ENCODE assay signal across 12 cellular contexts in genomic region chr5:176359658-176360057, GRCh38. TPM values are rescaled to one million over a fixed set of nuclear protein-coding genes. Genes with fewer than 3 reads are reported as not detected.
A peak's percentile ranks its signal among the peaks of the same experiment; 100 is the strongest.
DNase-seq lines count a peak whose midpoint lies in the region; ATAC-seq and TF ChIP-seq lines count a peak whose summit lies in the region.
"Had no signal": no experiment of that assay in that cellular context is flagged by ENCODE, and none has a peak within 500 bp of the region (broad histone marks: within the 10 kb centered on the region; RNA-seq: fewer than 3 reads in every experiment).

No MANE protein-coding gene starts in this region.

- H3K27me3 ChIP-seq in breast epithelium (no peaks in the 10 kb centered on the region), right cardiac atrium (ENCODE audit: control insufficient read depth, insufficient read depth) (no peaks in the 10 kb centered on the region)
- H3K27me3 ChIP-seq: esophagus muscularis mucosa had no signal

- ATAC-seq in WTC11 (no peak), right cardiac atrium (no peak)
- no peak for ATAC-seq in stimulated activated naive CD8-positive, alpha-beta T cell treated with anti-CD3 and anti-CD28 coated beads, Interleukin-15, amount 100 ng/mL, for 72 hours

- H3K4me1 ChIP-seq in breast epithelium (no peaks in the 10 kb centered on the region), right cardiac atrium (ENCODE audit: control insufficient read depth, insufficient read depth, low read length) (no peaks in the 10 kb centered on the region)

- H3K27ac Mint-ChIP-seq in MCF 10A (ENCODE audit: low read depth, unreplicated experiment) (peak overlapping the region; percentile 29), WTC11 (no peak overlapping the region; the same call in 1 of the 2 replicates)
- H3K27ac Mint-ChIP-seq in stimulated activated naive CD8-positive, alpha-beta T cell treated with anti-CD3 and anti-CD28 coated beads, Interleukin-15, amount 100 ng/mL, for 72 hours: no peak overlapping the region

- H3K4me3 ChIP-seq in breast epithelium (no peak overlapping the region), fibroblast of mammary gland (ENCODE audit: control insufficient read depth, low read depth, low read length) (no peak overlapping the region), right cardiac atrium (ENCODE audit: low read length) (no peak overlapping the region)

- TSS peak; percentile 1 for BruUV-seq in MCF 10A (replicated peaks; lab: Mats Ljungman, UMichigan)

- in situ Hi-C loops in G401 (cut with HindIII; ENCODE audit: low sequenced_read_pairs): no loop called here

- intact Hi-C loops in MCF 10A (cut with micrococcal nuclease): loop anchor here (2.0 to 5.0 kb wide), 2 partner anchors 55 to 88 kb away; partner anchors contain the start of gene FAF2
- intact Hi-C loops in breast epithelium (cut with DNase I; ENCODE audit: low total_unique reads): no loop called here
- intact Hi-C loops in right cardiac atrium (cut with DNase I): no loop called here

- POLR2A ChIA-PET in MCF 10A (lab: Yijun Ruan, JAX): interaction anchor here (1.0 to 3.0 kb wide), 7 partner anchors 11 to 107 kb away, joined by 3 to 8 read pairs (median 5); partner anchors contain the start of genes FAF2, HIGD2A and NOP16
- POLR2A ChIA-PET in WTC11 (lab: Charles Lee): interaction anchor here (0.6 kb wide), 1 partner anchor 864 kb away, joined by 4 read pairs; no protein-coding TSS in a partner anchor

- H3K27me3 Mint-ChIP-seq in MCF 10A (ENCODE audit: insufficient read depth, unreplicated experiment) (no peaks in the 10 kb centered on the region), WTC11 (ENCODE audit: low read depth) (peaks cover 33% of the 10 kb centered on the region)
- no peaks in the 10 kb centered on the region for H3K27me3 Mint-ChIP-seq in stimulated activated naive CD8-positive, alpha-beta T cell treated with anti-CD3 and anti-CD28 coated beads, Interleukin-15, amount 100 ng/mL, for 72 hours

- DNase-seq in MCF 10A (ENCODE audit: unreplicated experiment) (no peak), breast epithelium (ENCODE audit: low spot score in 2 of 2) (no peak), WTC11 (ENCODE audit: low spot score) (no peak), fibroblast of mammary gland (ENCODE audit: low read depth) (peak; percentile 62), G401 (ENCODE audit: low spot score) (no peak), right cardiac atrium (no peak), AG08395 (ENCODE audit: low spot score) (no peak)
- no peak for DNase-seq in stimulated activated naive CD8-positive, alpha-beta T cell treated with anti-CD3 and anti-CD28 coated beads, Interleukin-15, amount 100 ng/mL, for 72 hours
- DNase-seq: activated gamma-delta T cell, midbrain had no signal

- H3K36me3 ChIP-seq in breast epithelium: no peaks in the 10 kb centered on the region

- H3K9me3 Mint-ChIP-seq in MCF 10A (ENCODE audit: unreplicated experiment) (no peaks in the 10 kb centered on the region), WTC11 (no peaks in the 10 kb centered on the region)
- no peaks in the 10 kb centered on the region for H3K9me3 Mint-ChIP-seq in stimulated activated naive CD8-positive, alpha-beta T cell treated with anti-CD3 and anti-CD28 coated beads, Interleukin-15, amount 100 ng/mL, for 72 hours

- H3K4me1 Mint-ChIP-seq in MCF 10A (ENCODE audit: insufficient read depth, unreplicated experiment): peaks cover 18% of the 10 kb centered on the region
- peaks cover 9% of the 10 kb centered on the region for H3K4me1 Mint-ChIP-seq in WTC11
- H3K4me1 Mint-ChIP-seq in stimulated activated naive CD8-positive, alpha-beta T cell treated with anti-CD3 and anti-CD28 coated beads, Interleukin-15, amount 100 ng/mL, for 72 hours: peaks cover 43% of the 10 kb centered on the region

- CTCF ChIA-PET in MCF 10A (lab: Yijun Ruan, JAX) (interaction anchor here (0.9 to 1.6 kb wide), 4 partner anchors 88 to 630 kb away, joined by 3 to 6 read pairs (median 3); partner anchors contain the start of gene FAF2), WTC11 (lab: Charles Lee) (interaction anchor here (0.6 to 0.7 kb wide), 2 partner anchors 46 to 485 kb away, joined by 3 to 4 read pairs; no protein-coding TSS in a partner anchor)

- WGBS in right cardiac atrium: 63% methylated on average over 4 of the region's 4 CpGs

- H3K36me3 Mint-ChIP-seq in MCF 10A (ENCODE audit: insufficient read depth, unreplicated experiment): peaks cover 35% of the 10 kb centered on the region
- H3K36me3 Mint-ChIP-seq in WTC11: peaks cover 30% of the 10 kb centered on the region

- TF ChIP-seq CTCF in MCF 10A (IDR thresholded peaks at IDR 0.05; ENCODE audit: unreplicated experiment) (no peak), breast epithelium (IDR thresholded peaks at IDR 0.05) (no peak), WTC11 (IDR thresholded peaks at IDR 0.05) (no peak), fibroblast of mammary gland (conservative IDR thresholded peaks at IDR 0.05; ENCODE audit: control insufficient read depth, insufficient read depth, low read depth, low read length) (no peak)

- H3K27ac ChIP-seq in breast epithelium (no peak overlapping the region), right cardiac atrium (ENCODE audit: low read length) (no peak overlapping the region)
- H3K27ac ChIP-seq: esophagus muscularis mucosa, thoracic aorta had no signal

- peak overlapping the region; percentile 98 for H3K4me3 Mint-ChIP-seq in MCF 10A (ENCODE audit: unreplicated experiment)
- peak overlapping the region; percentile 97 for H3K4me3 Mint-ChIP-seq in WTC11
- peak overlapping the region; percentile 45 to 77 for H3K4me3 Mint-ChIP-seq in stimulated activated naive CD8-positive, alpha-beta T cell treated with anti-CD3 and anti-CD28 coated beads, Interleukin-15, amount 100 ng/mL, for 72 hours

- no peaks in the 10 kb centered on the region for H3K9me3 ChIP-seq in breast epithelium
- no peaks in the 10 kb centered on the region for H3K9me3 ChIP-seq in right cardiac atrium (ENCODE audit: control insufficient read depth, low read length)
- H3K9me3 ChIP-seq: esophagus muscularis mucosa, thoracic aorta had no signal

- TF ChIP-seq POLR2A in breast epithelium (IDR thresholded peaks at IDR 0.05): no peak

TF ChIP-seq in WTC11, 78 proteins besides CTCF, POLR2A, EP300 and RAD21 (continues in another document):
- no peak for TF ChIP-seq JAZF1 (CRISPR knock-in tag; IDR thresholded peaks at IDR 0.05)
- no peak for TF ChIP-seq FOXP1 (CRISPR knock-in tag; IDR thresholded peaks at IDR 0.05; ENCODE audit: borderline replicate concordance)
- no peak for TF ChIP-seq ARID4B (CRISPR knock-in tag; IDR thresholded peaks at IDR 0.05; ENCODE audit: borderline replicate concordance)

RNA-seq across cellular contexts. Expression of gene KIAA1191, which starts 1.9 kb away (rescaled TPM):
- 83.8 and 92.0 TPM in 2 replicates for total RNA-seq in MCF 10A (2022)
- total RNA-seq in breast epithelium: 100 to 1,000 TPM in 1 of 3 donors, 10 to 100 TPM in 2; 82.2 to 102 (median 90.7) TPM
- total RNA-seq in WTC11 (2021): 92.7 to 111 TPM (median 103 TPM) in 3 replicates
- 112 and 117 TPM in 2 replicates for total RNA-seq in G401 (2014; rRNA removed; shearing (Covaris generic))
- 10 to 100 TPM; 92.6 to 99.7 (median 97.9) TPM for total RNA-seq in right cardiac atrium
- polyA plus RNA-seq in right cardiac atrium: 70.5 TPM

RNA-seq across cellular contexts. Expression of gene ARL10, which starts 5.6 kb away (rescaled TPM):
- total RNA-seq in MCF 10A (2022) (1.1 and 1.3 TPM in 2 replicates), breast epithelium (10 to 100 TPM in 1 of 3 donors, 1 to 10 TPM in 2; 5.6 to 17.7 (median 6.6) TPM), WTC11 (2021) (6.8 to 11.4 TPM (median 10.9 TPM) in 3 replicates), right cardiac atrium (1 to 10 TPM; 5.1 to 9.7 (median 8.5) TPM)
- total RNA-seq in G401 (2014; rRNA removed; shearing (Covaris generic)): 0.03 TPM in 1 of 2 replicates, not detected in the other
- polyA plus RNA-seq in right cardiac atrium: 5.6 TPM

RNA-seq across cellular contexts. Expression of gene NOP16, which starts 28.7 kb away (rescaled TPM):
- total RNA-seq in MCF 10A (2022) (90.9 and 134 TPM in 2 replicates), breast epithelium (10 to 100 TPM in 2 of 3 donors, 1 to 10 TPM in 1; 8.5 to 13.8 (median 12.4) TPM), WTC11 (2021) (51.7 to 57.7 TPM (median 52.1 TPM) in 3 replicates), right cardiac atrium (10 to 100 TPM; 16.6 to 23.3 (median 17.9) TPM)
- 44.4 and 47.9 TPM in 2 replicates for total RNA-seq in G401 (2014; rRNA removed; shearing (Covaris generic))
- polyA plus RNA-seq in right cardiac atrium: 28.8 TPM

RNA-seq across cellular contexts. Expression of gene HIGD2A, which starts 28.9 kb away (rescaled TPM):
- 167 and 196 TPM in 2 replicates for total RNA-seq in MCF 10A (2022)
- total RNA-seq in breast epithelium: 100 to 1,000 TPM in 1 of 3 donors, 10 to 100 TPM in 2; 68.5 to 134 (median 80.2) TPM
- 98.2 to 112 TPM (median 108 TPM) in 3 replicates for total RNA-seq in WTC11 (2021)
- total RNA-seq in G401 (2014; rRNA removed; shearing (Covaris generic)): 119 and 175 TPM in 2 replicates
- total RNA-seq in right cardiac atrium: 100 to 1,000 TPM; 164 to 215 (median 180) TPM
- polyA plus RNA-seq in right cardiac atrium: 349 TPM

RNA-seq across cellular contexts. Expression of gene CLTB, which starts 56.7 kb away (rescaled TPM):
- total RNA-seq in MCF 10A (2022): 333 and 339 TPM in 2 replicates
- total RNA-seq in breast epithelium: 100 to 1,000 TPM in 2 of 3 donors, 10 to 100 TPM in 1; 91.0 to 122 (median 121) TPM
- total RNA-seq in WTC11 (2021): 28.6 to 33.8 TPM (median 30.3 TPM) in 3 replicates
- 163 and 179 TPM in 2 replicates for total RNA-seq in G401 (2014; rRNA removed; shearing (Covaris generic))
- total RNA-seq in right cardiac atrium: 100 to 1,000 TPM; 209 to 219 (median 212) TPM
- 329 TPM for polyA plus RNA-seq in right cardiac atrium
